ENCODE assay signal across 22 cellular contexts in the genomic region with DNA sequence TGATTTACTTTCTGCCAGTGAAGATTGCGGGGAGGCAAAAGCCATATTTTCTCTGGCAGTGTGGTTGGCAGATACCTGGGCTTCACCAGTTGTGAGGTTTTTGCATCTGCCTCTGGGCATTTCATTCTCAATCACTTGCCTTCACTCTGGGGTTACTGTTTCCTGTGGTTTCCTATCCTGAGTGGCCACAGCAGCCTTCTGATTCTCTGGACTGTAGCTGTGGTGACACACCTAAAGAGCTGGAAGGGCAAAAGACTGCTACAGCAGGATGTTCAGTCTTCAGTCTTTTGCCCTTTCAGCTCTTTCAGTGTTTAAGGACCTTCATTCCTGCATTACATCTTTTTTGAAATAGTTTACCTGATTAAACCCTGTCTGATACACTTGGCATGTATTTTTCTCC. TPM values are rescaled to one million over a fixed set of nuclear protein-coding genes. Genes with fewer than 3 reads are reported as not detected.
A peak's percentile ranks its signal among the peaks of the same experiment; 100 is the strongest.
DNase-seq lines count a peak whose midpoint lies in the region; ATAC-seq and TF ChIP-seq lines count a peak whose summit lies in the region.
"Had no signal": no experiment of that assay in that cellular context is flagged by ENCODE, and none has a peak within 500 bp of the region (broad histone marks: within the 10 kb centered on the region; RNA-seq: fewer than 3 reads in every experiment).

No MANE protein-coding gene starts in this region.

- no CpG with 5 or more reads among the region's 1 CpG for WGBS in IMR-90 (ENCODE audit: extremely low coverage in 2 of 2, insufficient read length in 1 of 2), 2 experiments

- peak overlapping the region; percentile 64 for H4K5ac ChIP-seq in IMR-90 (ENCODE audit: low read depth, low read length)

- ATAC-seq in IMR-90 (ENCODE audit: low read depth) (peak; percentile 36; the same call in 1 of the 2 replicates), GM21825 (IDR thresholded peaks at IDR 0.05; ENCODE audit: unreplicated experiment) (no peak)
- ATAC-seq: A549; activated CD4-positive, alpha-beta T cell treated with anti-CD3 and anti-CD28 coated beads for 36 hours; left lobe of liver had no signal

- H3K18ac ChIP-seq in IMR-90 (ENCODE audit: low read depth, low read length): peak overlapping the region; percentile 97

- H3K27me3 ChIP-seq in IMR-90 (ENCODE audit: control insufficient read depth, insufficient read depth, low read length) (no peaks in the 10 kb centered on the region), BE2C (no peaks in the 10 kb centered on the region), HAP-1 (ENCODE audit: low read depth) (no peaks in the 10 kb centered on the region)
- H3K27me3 ChIP-seq: adrenal gland, BLaER1, esophagus squamous epithelium, spleen had no signal

- CTCF ChIA-PET in IMR-90 (lab: Yijun Ruan, JAX): interaction anchor here (0.6 kb wide), 1 partner anchor 126 kb away, joined by 6 read pairs; no protein-coding TSS in a partner anchor

- POLR2A ChIA-PET in IMR-90 (lab: Charles Lee; ENCODE audit: unreplicated experiment): no interaction called here

- H2AFZ ChIP-seq in IMR-90 (replicated peaks; ENCODE audit: low read length, poor library complexity): no peak overlapping the region

- peak overlapping the region; percentile 57 for H2BK120ac ChIP-seq in IMR-90 (ENCODE audit: low read depth, low read length)

- 0 out of 2 replicates have a peak overlapping the region, but pooled peaks have one; percentile 12 for H3K14ac ChIP-seq in IMR-90 (replicated peaks; ENCODE audit: low read depth, low read length)

- no peaks in the 10 kb centered on the region for H4K20me1 ChIP-seq in IMR-90 (ENCODE audit: insufficient read depth, low read length)
- H4K20me1 ChIP-seq: BLaER1 had no signal

- no peak overlapping the region; the same call in 1 of the 2 replicates for H2AK5ac ChIP-seq in IMR-90 (ENCODE audit: low read depth, low read length)

- peak overlapping the region; percentile 10; the same call in 1 of the 2 replicates for H2BK20ac ChIP-seq in IMR-90 (ENCODE audit: low read depth, low read length)

- H2AK9ac ChIP-seq in IMR-90 (replicated peaks; ENCODE audit: low read depth, low read length, poor library complexity): no peak overlapping the region

- 0 out of 3 replicates have a peak overlapping the region, but pooled peaks have one; percentile 13 for H2BK15ac ChIP-seq in IMR-90 (ENCODE audit: low read depth, low read length)

- peak overlapping the region; percentile 45 to 59; a peak in 3 of 4 replicates for H4K8ac ChIP-seq in IMR-90 (ENCODE audit: low read depth in 2 of 2, low read length in 2 of 2)

- no peaks in the 10 kb centered on the region for H3K79me1 ChIP-seq in IMR-90 (ENCODE audit: low read depth in 1 of 2, low read length in 2 of 2)

- H3K36me3 ChIP-seq in IMR-90 (ENCODE audit: control insufficient read depth, insufficient read depth, low read length): peaks cover 2% of the 10 kb centered on the region; the same call in 1 of the 2 replicates
- H3K36me3 ChIP-seq in BE2C: no peaks in the 10 kb centered on the region
- H3K36me3 ChIP-seq in HAP-1 (replicated peaks): no peaks in the 10 kb centered on the region
- H3K36me3 ChIP-seq: adrenal gland had no signal

- TF ChIP-seq RAD21 in IMR-90 (IDR thresholded peaks at IDR 0.05; ENCODE audit: low read length): no peak

- no peak overlapping the region for H3K9ac ChIP-seq in IMR-90 (ENCODE audit: low read depth, low read length)
- H3K9ac ChIP-seq: BLaER1 had no signal

- H3K9me1 ChIP-seq in IMR-90 (ENCODE audit: insufficient read depth, low read length): no peaks in the 10 kb centered on the region

- TF ChIP-seq POLR2A in IMR-90 (IDR thresholded peaks at IDR 0.05; ENCODE audit: low read depth, low read length): no peak

- 0 out of 2 replicates have a peak overlapping the region, but pooled peaks have one; percentile 65 for H4K91ac ChIP-seq in IMR-90 (ENCODE audit: insufficient read depth, low read depth, low read length)

- intact Hi-C loops in IMR-90 (cut with micrococcal nuclease): no loop called here

- H3K4me3 ChIP-seq in IMR-90 (ENCODE audit: insufficient read depth, low read depth, low read length) (no peak overlapping the region), BE2C (ENCODE audit: low read depth, low read length) (no peak overlapping the region), HAP-1 (no peak overlapping the region)
- H3K4me3 ChIP-seq: A549, adrenal gland, BLaER1, esophagus squamous epithelium, spleen had no signal

- in situ Hi-C loops in IMR-90 (cut with MboI; ENCODE audit: low sequenced_read_pairs) (no loop called here), HAP-1 (cut with MboI; ENCODE audit: low sequenced_read_pairs) (no loop called here)

- BruUV-seq in IMR-90 (replicated peaks; lab: Mats Ljungman, UMichigan): no TSS peak

- peak overlapping the region; percentile 56 for H2BK5ac ChIP-seq in IMR-90 (ENCODE audit: low read depth, low read length, poor library complexity, severe bottlenecking)

- no peak overlapping the region for H3K56ac ChIP-seq in IMR-90 (ENCODE audit: extremely low read depth, insufficient read depth, low read length)

- dilution Hi-C loops in IMR-90 (cut with HindIII; ENCODE audit: low sequenced_read_pairs, unreplicated experiment): no loop called here

- H3K4ac ChIP-seq in IMR-90 (ENCODE audit: low read depth, low read length): peak overlapping the region; percentile 7; the same call in 1 of the 2 replicates

- no peak for TF ChIP-seq CTCF in IMR-90 (conservative IDR thresholded peaks at IDR 0.05; ENCODE audit: low read depth, low read length)
- no peak for TF ChIP-seq CTCF in BE2C (IDR thresholded peaks at IDR 0.05; ENCODE audit: low read depth, low read length)

- DNase-seq in AG08396 (ENCODE audit: low spot score): peak; percentile 11
- DNase-seq in IMR-90: peak; percentile 54
- DNase-seq in astrocyte of the hippocampus (ENCODE audit: low read depth, low spot score): peak; percentile 68
- peak; percentile 41 for DNase-seq in myocyte (ENCODE audit: low read depth)
- no peak for DNase-seq in BE2C
- no peak for DNase-seq in HAP-1 (ENCODE audit: low spot score in 2 of 2)
- DNase-seq in NCI-H146 treated with DMSO at 0.1 percent for 48 hours (lab: John Stamatoyannopoulos, UW; ENCODE audit: unreplicated experiment): no peak
- DNase-seq: activated CD4-positive, alpha-beta T cell treated with anti-CD3 and anti-CD28 coated beads for 36 hours; activated gamma-delta T cell treated with Interleukin-2 at 50 U/mL for 16 hours; adrenal gland; esophagus squamous epithelium; NCI-H146; NCI-H2171 treated with DMSO at 0.1 percent for 48 hours; NCI-H69; SHP77; spleen had no signal

- no peak overlapping the region for H3K23ac ChIP-seq in IMR-90 (ENCODE audit: low read depth, low read length)

- H3K4me1 ChIP-seq in IMR-90 (ENCODE audit: control insufficient read depth, insufficient read depth, low read length) (peaks cover 8% of the 10 kb centered on the region), BE2C (no peaks in the 10 kb centered on the region), HAP-1 (no peaks in the 10 kb centered on the region)
- H3K4me1 ChIP-seq: A549, adrenal gland, BLaER1, esophagus squamous epithelium, spleen had no signal

- H3K4me2 ChIP-seq in IMR-90 (ENCODE audit: low read depth, low read length): no peak overlapping the region
- H3K4me2 ChIP-seq: A549, BLaER1 had no signal

- H3K9me3 ChIP-seq in IMR-90 (ENCODE audit: control insufficient read depth, insufficient read depth, low read length): peaks cover 1% of the 10 kb centered on the region; the same call in 1 of the 2 replicates
- H3K9me3 ChIP-seq in BE2C: no peaks in the 10 kb centered on the region
- H3K9me3 ChIP-seq in HAP-1: no peaks in the 10 kb centered on the region
- H3K9me3 ChIP-seq: A549, adrenal gland had no signal

- no peak overlapping the region for H3K27ac ChIP-seq in IMR-90 (ENCODE audit: insufficient read depth, low read length)
- H3K27ac ChIP-seq: A549, adrenal gland, BLaER1, esophagus squamous epithelium, HL-60, spleen had no signal

TF ChIP-seq in IMR-90, 13 proteins besides CTCF, POLR2A, EP300 and RAD21 (continues in another document):
- TF ChIP-seq CHD1 (IDR thresholded peaks at IDR 0.05; ENCODE audit: low read depth, low read length) (no peak), SMC3 (IDR thresholded peaks at IDR 0.05; ENCODE audit: low read depth, low read length) (no peak), MXI1 (IDR thresholded peaks at IDR 0.05; ENCODE audit: borderline replicate concordance, low read depth, low read length) (no peak), MAZ (IDR thresholded peaks at IDR 0.05; ENCODE audit: borderline replicate concordance, low read depth, low read length) (no peak), FOS (IDR thresholded peaks at IDR 0.05; ENCODE audit: low read depth, low read length) (no peak), RFX5 (IDR thresholded peaks at IDR 0.05; ENCODE audit: low read depth, low read length) (no peak), RCOR1 (IDR thresholded peaks at IDR 0.05; ENCODE audit: insufficient replicate concordance, low read length) (no peak), NFE2L2 (IDR thresholded peaks at IDR 0.05; ENCODE audit: low read depth, low read length) (no peak), BHLHE40 (IDR thresholded peaks at IDR 0.05; ENCODE audit: low read depth, low read length) (no peak), CEBPB (IDR thresholded peaks at IDR 0.05; ENCODE audit: low read depth, low read length) (no peak), MAFK (IDR thresholded peaks at IDR 0.05; ENCODE audit: low read depth, low read length) (no peak)
- TF ChIP-seq, protein P1, sequence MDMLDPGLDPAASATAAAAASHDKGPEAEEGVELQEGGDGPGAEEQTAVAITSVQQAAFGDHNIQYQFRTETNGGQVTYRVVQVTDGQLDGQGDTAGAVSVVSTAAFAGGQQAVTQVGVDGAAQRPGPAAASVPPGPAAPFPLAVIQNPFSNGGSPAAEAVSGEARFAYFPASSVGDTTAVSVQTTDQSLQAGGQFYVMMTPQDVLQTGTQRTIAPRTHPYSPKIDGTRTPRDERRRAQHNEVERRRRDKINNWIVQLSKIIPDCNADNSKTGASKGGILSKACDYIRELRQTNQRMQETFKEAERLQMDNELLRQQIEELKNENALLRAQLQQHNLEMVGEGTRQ (IDR thresholded peaks at IDR 0.05; ENCODE audit: low read depth, low read length): no peak

RNA-seq across cellular contexts. Expression of a gene that starts 50.5 kb away (rescaled TPM):
- total RNA-seq in IMR-90 (2012; rRNA removed): 0.90 and 2.2 TPM in 2 replicates
- polyA plus RNA-seq in IMR-90 (2012; rRNA removed): not detected in 2 replicates
- not detected in 2 replicates for polyA plus RNA-seq in IMR-90 (2012; cell fraction: cytosol; rRNA removed)
- polyA plus RNA-seq in IMR-90 (2012; cell fraction: nucleus; rRNA removed; ENCODE audit: low replicate concordance): 0.13 and 0.66 TPM in 2 replicates
- total RNA-seq in myocyte: 0.19 TPM in 1 of 2 replicates, not detected in the other
- 0.09 TPM for polyA plus RNA-seq in myocyte (2012)
- not detected for polyA plus RNA-seq in BE2C (2012; ENCODE audit: insufficient read depth, insufficient read length, low read depth)
- polyA plus RNA-seq: IgD-negative memory B cell had no signal

Comparison
In these comparisons a context has a peak if more than half of its experiments do, and no peak if none do; other contexts are left out.
1. DNase-seq: peak in AG08396 (single experiment), IMR-90 (single experiment), astrocyte of the hippocampus (single experiment) and myocyte (single experiment); none in BE2C (single experiment), HAP-1 (0 of 2) and NCI-H146 treated with DMSO at 0.1 percent for 48 hours (single experiment).